In genomic region chr2:106011993-106012392, GRCh38 we compare ENCODE assay signal across 30 cellular contexts.
"Had no signal": no experiment of that assay in that cellular context is flagged by ENCODE, and none has a peak within 500 bp of the region (broad histone marks: within the 10 kb centered on the region; RNA-seq: fewer than 3 reads in every experiment).

No MANE protein-coding gene starts in this region.

- H3K4me1 Mint-ChIP-seq: activated B cell treated with CpG ODN at 0.5 μM for 24 hours; neural progenitor cell; stimulated activated memory B cell treated with anti-CD40 and anti-IgM and Interleukin-4, amounts not matched to agents 10 μg/mL and 1 μg/mL and 100 μg/mL, for 72 hours had no signal

- H3K27me3 ChIP-seq: body of pancreas, cardiac muscle cell, esophagus squamous epithelium, heart right ventricle, neural progenitor cell, suprapubic skin, tibial artery had no signal

- H3K27ac ChIP-seq: body of pancreas, cardiac muscle cell, epithelial cell of prostate, esophagus squamous epithelium, neural progenitor cell, parathyroid adenoma, psoas muscle, suprapubic skin, tibial artery had no signal

- H3K79me2 ChIP-seq: parathyroid adenoma had no signal

- H3K4me3 ChIP-seq: body of pancreas, cardiac muscle cell, esophagus squamous epithelium, heart right ventricle, neural progenitor cell, psoas muscle, smooth muscle cell, suprapubic skin, tibial artery had no signal

- H2AFZ ChIP-seq: neural progenitor cell, parathyroid adenoma had no signal

- H3K9ac ChIP-seq: neural progenitor cell, parathyroid adenoma had no signal

- H3K27me3 Mint-ChIP-seq: activated CD8-positive, alpha-beta memory T cell treated with anti-CD3 and anti-CD28 coated beads, Interleukin-2, amount 10 ng/mL, durations not matched to agents 7 days and 5 days; activated naive CD8-positive, alpha-beta T cell; naive thymus-derived CD8-positive, alpha-beta T cell; stimulated activated memory B cell treated with anti-CD40 and anti-IgM and Interleukin-4, amounts not matched to agents 10 μg/mL and 1 μg/mL and 100 μg/mL, for 72 hours; stimulated activated naive CD8-positive, alpha-beta T cell treated with anti-CD3 and anti-CD28 coated beads, Interleukin-15, amount 100 ng/mL, for 72 hours had no signal

- DNase-seq: activated B cell treated with CpG ODN at 0.5 μM for 24 hours; activated CD4-positive, alpha-beta T cell treated with anti-CD3 and anti-CD28 coated beads, Interleukin-2, amount 50 U/mL, for 1 hour; activated CD8-positive, alpha-beta memory T cell treated with anti-CD3 and anti-CD28 coated beads, Interleukin-2, amount 10 ng/mL, durations not matched to agents 7 days and 5 days; activated CD8-positive, alpha-beta T cell treated with anti-CD3 and anti-CD28 coated beads, Interleukin-2, amount 10 ng/mL, durations not matched to agents 7 days and 5 days; activated naive CD4-positive, alpha-beta T cell; activated T-cell treated with anti-CD3 and anti-CD28 coated beads, Interleukin-2, amount 50 U/mL, for 48 hours; aorta; body of pancreas; cortex of kidney; esophagus squamous epithelium; foreskin melanocyte; left colon; naive thymus-derived CD8-positive, alpha-beta T cell; occipital lobe; psoas muscle; stimulated activated CD4-positive, alpha-beta T cell treated with anti-CD3 and anti-CD28 coated beads, Interleukin-1b, Interleukin-23, amount 100 ng/mL, for 48 hours; stimulated activated CD4-positive, alpha-beta T cell treated with anti-CD3 and anti-CD28 coated beads, Interleukin-4, amount 100 ng/mL, for 4 hours; stimulated activated CD8-positive, alpha-beta memory T cell treated with anti-CD3 and anti-CD28 coated beads, Interleukin-4, amount 100 ng/mL, for 48 hours; stimulated activated naive CD8-positive, alpha-beta T cell treated with anti-CD3 and anti-CD28 coated beads, Interleukin-15, amount 100 ng/mL, for 72 hours; T-helper 2 cell; tibial artery had no signal

- H3K27ac Mint-ChIP-seq: activated B cell treated with CpG ODN at 0.5 μM for 24 hours; activated CD8-positive, alpha-beta memory T cell treated with anti-CD3 and anti-CD28 coated beads, Interleukin-2, amount 10 ng/mL, durations not matched to agents 7 days and 5 days; activated CD8-positive, alpha-beta T cell treated with anti-CD3 and anti-CD28 coated beads, Interleukin-2, amount 10 ng/mL, durations not matched to agents 7 days and 5 days; activated naive CD8-positive, alpha-beta T cell; neural progenitor cell; stimulated activated memory B cell treated with anti-CD40 and anti-IgM and Interleukin-4, amounts not matched to agents 10 μg/mL and 1 μg/mL and 100 μg/mL, for 72 hours; stimulated activated naive CD8-positive, alpha-beta T cell treated with anti-CD3 and anti-CD28 coated beads, Interleukin-15, amount 100 ng/mL, for 72 hours had no signal

- H3K4me1 ChIP-seq: body of pancreas, esophagus squamous epithelium, parathyroid adenoma, psoas muscle, suprapubic skin, tibial artery had no signal

- H3K4me3 Mint-ChIP-seq: activated B cell treated with CpG ODN at 0.5 μM for 24 hours; activated CD8-positive, alpha-beta memory T cell treated with anti-CD3 and anti-CD28 coated beads, Interleukin-2, amount 10 ng/mL, durations not matched to agents 7 days and 5 days; activated CD8-positive, alpha-beta T cell treated with anti-CD3 and anti-CD28 coated beads, Interleukin-2, amount 10 ng/mL, durations not matched to agents 7 days and 5 days; activated naive CD8-positive, alpha-beta T cell; naive thymus-derived CD8-positive, alpha-beta T cell; neural progenitor cell; stimulated activated memory B cell treated with anti-CD40 and anti-IgM and Interleukin-4, amounts not matched to agents 10 μg/mL and 1 μg/mL and 100 μg/mL, for 72 hours; stimulated activated naive CD8-positive, alpha-beta T cell treated with anti-CD3 and anti-CD28 coated beads, Interleukin-15, amount 100 ng/mL, for 72 hours had no signal

- ATAC-seq: activated CD8-positive, alpha-beta memory T cell treated with anti-CD3 and anti-CD28 coated beads, Interleukin-2, amount 10 ng/mL, durations not matched to agents 7 days and 5 days; activated CD8-positive, alpha-beta T cell treated with anti-CD3 and anti-CD28 coated beads, Interleukin-2, amount 10 ng/mL, durations not matched to agents 7 days and 5 days; body of pancreas; left colon; naive thymus-derived CD8-positive, alpha-beta T cell; stimulated activated memory B cell treated with anti-CD40 and anti-IgM and Interleukin-4, amounts not matched to agents 10 μg/mL and 1 μg/mL and 100 μg/mL, for 72 hours; stimulated activated naive CD8-positive, alpha-beta T cell treated with anti-CD3 and anti-CD28 coated beads, Interleukin-15, amount 100 ng/mL, for 72 hours had no signal

- H3K4me2 ChIP-seq: smooth muscle cell had no signal
